In genomic region chr7:130961128-130961601, GRCh38 we compare ENCODE assay signal across 8 cellular contexts.
A peak's percentile ranks its signal among the peaks of the same experiment; 100 is the strongest.
DNase-seq lines count a peak whose midpoint lies in the region; ATAC-seq and TF ChIP-seq lines count a peak whose summit lies in the region.

No MANE protein-coding gene starts in this region.

- peaks cover 0 to 80% (median 0%) of the 10 kb centered on the region in 3 donors for H3K4me1 ChIP-seq in gastroesophageal sphincter

- peak overlapping the region; percentile 72 to 93 (median 84) for H3K4me3 Mint-ChIP-seq in IgD-negative memory B cell
- H3K4me3 Mint-ChIP-seq in activated CD4-positive, alpha-beta T cell treated with anti-CD3 and anti-CD28 coated beads for 36 hours, result no peak overlapping the region

- peak; percentile 70 for DNase-seq in EL
- peak; percentile 88 for DNase-seq in activated CD4-positive, alpha-beta T cell treated with anti-CD3 and anti-CD28 coated beads for 36 hours
- DNase-seq in epithelial cell of prostate (ENCODE audit: low read depth, low spot score), result no peak
- DNase-seq in stimulated activated CD4-positive, alpha-beta T cell treated with anti-CD3 and anti-CD28 coated beads, Interleukin-4, amount 100 ng/mL, for 4 hours, result peak; percentile 62 to 82
- DNase-seq in NCI-H1048 (lab: John Stamatoyannopoulos, UW), result no peak

- POLR2A ChIA-PET in activated CD4-positive, alpha-beta T cell treated with anti-CD3 and anti-CD28 coated beads for 36 hours (lab: Charles Lee), result interaction anchor here (0.5 to 8.5 kb wide), 28 partner anchors 9 to 722 kb away, joined by 3 to 139 read pairs (median 7); no protein-coding TSS in a partner anchor

- H3K27ac ChIP-seq in epithelial cell of prostate, result peak overlapping the region; percentile 98
- no peak overlapping the region for H3K27ac ChIP-seq in gastroesophageal sphincter

- no peak for TF ChIP-seq EP300 in gastroesophageal sphincter (IDR thresholded peaks at IDR 0.05)

- TF ChIP-seq POLR2A in gastroesophageal sphincter (IDR thresholded peaks at IDR 0.05), result no peak

- peaks cover 51 to 54% (median 53%) of the 10 kb centered on the region in 3 donors for H3K4me1 Mint-ChIP-seq in IgD-negative memory B cell
- H3K4me1 Mint-ChIP-seq in activated CD4-positive, alpha-beta T cell treated with anti-CD3 and anti-CD28 coated beads for 36 hours, result peaks cover 40% of the 10 kb centered on the region

- no peaks in the 10 kb centered on the region for H3K27me3 Mint-ChIP-seq in IgD-negative memory B cell
- H3K27me3 Mint-ChIP-seq in activated CD4-positive, alpha-beta T cell treated with anti-CD3 and anti-CD28 coated beads for 36 hours, result no peaks in the 10 kb centered on the region

- H3K36me3 ChIP-seq in gastroesophageal sphincter, result peaks cover 0 to 60% of the 10 kb centered on the region in 2 donors

- 77 to 88% methylated on average over 8 to 9 of the region's 9 CpGs for WGBS in gastroesophageal sphincter (ENCODE audit: low coverage in 1 of 2), 2 donors

- peak; percentile 59 for ATAC-seq in GM21526 (IDR thresholded peaks at IDR 0.05; ENCODE audit: low FRiP score, unreplicated experiment)
- ATAC-seq in activated CD4-positive, alpha-beta T cell treated with anti-CD3 and anti-CD28 coated beads for 36 hours, result peak; percentile 86
- no peak for ATAC-seq in gastroesophageal sphincter

- no peak for TF ChIP-seq CTCF in gastroesophageal sphincter (IDR thresholded peaks at IDR 0.05)

- no peaks in the 10 kb centered on the region for H3K9me3 Mint-ChIP-seq in IgD-negative memory B cell
- no peaks in the 10 kb centered on the region for H3K9me3 Mint-ChIP-seq in activated CD4-positive, alpha-beta T cell treated with anti-CD3 and anti-CD28 coated beads for 36 hours (ENCODE audit: low read depth)

- H3K27me3 ChIP-seq in gastroesophageal sphincter, result no peaks in the 10 kb centered on the region

- H3K4me3 ChIP-seq in gastroesophageal sphincter, result no peak overlapping the region

- no peaks in the 10 kb centered on the region for H3K9me3 ChIP-seq in gastroesophageal sphincter

- H3K27ac Mint-ChIP-seq in IgD-negative memory B cell, result peak overlapping the region; percentile 85 to 98 (median 97)
- H3K27ac Mint-ChIP-seq in activated CD4-positive, alpha-beta T cell treated with anti-CD3 and anti-CD28 coated beads for 36 hours, result peak overlapping the region; percentile 100

- intact Hi-C loops in activated CD4-positive, alpha-beta T cell treated with anti-CD3 and anti-CD28 coated beads for 36 hours (cut with DNase I, micrococcal nuclease), result loop anchor here (1.0 to 10.0 kb wide), 9 partner anchors 9 to 1009 kb away; partner anchors contain the start of gene UBE2H (in 1 of the 2)

- H3K36me3 Mint-ChIP-seq in IgD-negative memory B cell, result no peaks in the 10 kb centered on the region
- peaks cover 55% of the 10 kb centered on the region for H3K36me3 Mint-ChIP-seq in activated CD4-positive, alpha-beta T cell treated with anti-CD3 and anti-CD28 coated beads for 36 hours (ENCODE audit: low read depth)

- CTCF ChIA-PET in activated CD4-positive, alpha-beta T cell treated with anti-CD3 and anti-CD28 coated beads for 36 hours (lab: Charles Lee), result interaction anchor here (0.6 to 9.2 kb wide), 21 partner anchors 9 to 1196 kb away, joined by 3 to 56 read pairs (median 4); no protein-coding TSS in a partner anchor

Comparison
In these comparisons a context has a peak if more than half of its experiments do, and no peak if none do; other contexts are left out.
1. DNase-seq: peak in EL (single experiment), activated CD4-positive, alpha-beta T cell treated with anti-CD3 and anti-CD28 coated beads for 36 hours (single experiment) and stimulated activated CD4-positive, alpha-beta T cell treated with anti-CD3 and anti-CD28 coated beads, Interleukin-4, amount 100 ng/mL, for 4 hours (2 of 2); none in epithelial cell of prostate (single experiment) and NCI-H1048 (single experiment).